Comparison of ENCODE assay signal across 1 cellular context in genomic region chr13:48303331-48304131, GRCh38.
TF ChIP-seq lines count a peak whose summit lies in the region.

Gene RB1 (plus strand): TSS chr13:48303751. CDS start chr13:48303913, 162 bp downstream.

TF ChIP-seq in HepG2, 621 proteins besides CTCF, POLR2A, EP300 and RAD21 (continued from another document and continues in another):
- TF ChIP-seq, protein P1, sequence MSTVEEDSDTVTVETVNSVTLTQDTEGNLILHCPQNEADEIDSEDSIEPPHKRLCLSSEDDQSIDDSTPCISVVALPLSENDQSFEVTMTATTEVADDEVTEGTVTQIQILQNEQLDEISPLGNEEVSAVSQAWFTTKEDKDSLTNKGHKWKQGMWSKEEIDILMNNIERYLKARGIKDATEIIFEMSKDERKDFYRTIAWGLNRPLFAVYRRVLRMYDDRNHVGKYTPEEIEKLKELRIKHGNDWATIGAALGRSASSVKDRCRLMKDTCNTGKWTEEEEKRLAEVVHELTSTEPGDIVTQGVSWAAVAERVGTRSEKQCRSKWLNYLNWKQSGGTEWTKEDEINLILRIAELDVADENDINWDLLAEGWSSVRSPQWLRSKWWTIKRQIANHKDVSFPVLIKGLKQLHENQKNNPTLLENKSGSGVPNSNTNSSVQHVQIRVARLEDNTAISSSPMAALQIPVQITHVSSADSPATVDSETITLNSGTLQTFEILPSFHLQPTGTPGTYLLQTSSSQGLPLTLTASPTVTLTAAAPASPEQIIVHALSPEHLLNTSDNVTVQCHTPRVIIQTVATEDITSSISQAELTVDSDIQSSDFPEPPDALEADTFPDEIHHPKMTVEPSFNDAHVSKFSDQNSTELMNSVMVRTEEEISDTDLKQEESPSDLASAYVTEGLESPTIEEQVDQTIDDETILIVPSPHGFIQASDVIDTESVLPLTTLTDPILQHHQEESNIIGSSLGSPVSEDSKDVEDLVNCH (CRISPR knock-in tag; IDR thresholded peaks at IDR 0.05), result no peak
- TF ChIP-seq NFIC (IDR thresholded peaks at IDR 0.05; ENCODE audit: low read length), result 0 out of 2 replicates have a peak, but pooled peaks have one; percentile 47
- TF ChIP-seq ZNF772 (CRISPR knock-in tag; IDR thresholded peaks at IDR 0.05), result peak; percentile 66
- TF ChIP-seq PPARG (CRISPR knock-in tag; conservative IDR thresholded peaks at IDR 0.05), result no peak
- peak; percentile 5; the same call in 1 of the 2 replicates for TF ChIP-seq STAG1 (CRISPR knock-in tag; IDR thresholded peaks at IDR 0.05)
- TF ChIP-seq NR1H2 (CRISPR knock-in tag; IDR thresholded peaks at IDR 0.05; ENCODE audit: borderline replicate concordance, low read depth), result peak; percentile 54; the same call in 1 of the 2 replicates
- TF ChIP-seq ZNF180 (CRISPR knock-in tag; IDR thresholded peaks at IDR 0.05; ENCODE audit: borderline replicate concordance, low read depth), result no peak
- peak; percentile 50; the same call in 1 of the 2 replicates for TF ChIP-seq TSC22D2 (CRISPR knock-in tag; IDR thresholded peaks at IDR 0.05; ENCODE audit: borderline replicate concordance)
- TF ChIP-seq, protein P2, sequence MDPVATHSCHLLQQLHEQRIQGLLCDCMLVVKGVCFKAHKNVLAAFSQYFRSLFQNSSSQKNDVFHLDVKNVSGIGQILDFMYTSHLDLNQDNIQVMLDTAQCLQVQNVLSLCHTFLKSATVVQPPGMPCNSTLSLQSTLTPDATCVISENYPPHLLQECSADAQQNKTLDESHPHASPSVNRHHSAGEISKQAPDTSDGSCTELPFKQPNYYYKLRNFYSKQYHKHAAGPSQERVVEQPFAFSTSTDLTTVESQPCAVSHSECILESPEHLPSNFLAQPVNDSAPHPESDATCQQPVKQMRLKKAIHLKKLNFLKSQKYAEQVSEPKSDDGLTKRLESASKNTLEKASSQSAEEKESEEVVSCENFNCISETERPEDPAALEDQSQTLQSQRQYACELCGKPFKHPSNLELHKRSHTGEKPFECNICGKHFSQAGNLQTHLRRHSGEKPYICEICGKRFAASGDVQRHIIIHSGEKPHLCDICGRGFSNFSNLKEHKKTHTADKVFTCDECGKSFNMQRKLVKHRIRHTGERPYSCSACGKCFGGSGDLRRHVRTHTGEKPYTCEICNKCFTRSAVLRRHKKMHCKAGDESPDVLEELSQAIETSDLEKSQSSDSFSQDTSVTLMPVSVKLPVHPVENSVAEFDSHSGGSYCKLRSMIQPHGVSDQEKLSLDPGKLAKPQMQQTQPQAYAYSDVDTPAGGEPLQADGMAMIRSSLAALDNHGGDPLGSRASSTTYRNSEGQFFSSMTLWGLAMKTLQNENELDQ (CRISPR knock-in tag; IDR thresholded peaks at IDR 0.05; ENCODE audit: borderline replicate concordance), result no peak
- TF ChIP-seq GTF3A (CRISPR knock-in tag; conservative IDR thresholded peaks at IDR 0.05), result no peak
- TF ChIP-seq MLLT10 (CRISPR knock-in tag; IDR thresholded peaks at IDR 0.05), result no peak
- no peak for TF ChIP-seq ZNF746 (CRISPR knock-in tag; IDR thresholded peaks at IDR 0.05)
- peak; percentile 83 for TF ChIP-seq GABPA (IDR thresholded peaks at IDR 0.05; ENCODE audit: low read depth, low read length)
- TF ChIP-seq GABPA (CRISPR knock-in tag; IDR thresholded peaks at IDR 0.05; ENCODE audit: low read depth), result peak; percentile 90
- no peak for TF ChIP-seq MAFG (CRISPR knock-in tag; IDR thresholded peaks at IDR 0.05)
- TF ChIP-seq MIXL1 (CRISPR knock-in tag; IDR thresholded peaks at IDR 0.05), result no peak
- TF ChIP-seq BRD4 (CRISPR knock-in tag; IDR thresholded peaks at IDR 0.05), result no peak; the same call in 1 of the 2 replicates
- no peak for TF ChIP-seq RXRA (CRISPR knock-in tag; IDR thresholded peaks at IDR 0.05)
- TF ChIP-seq NFKB2 (CRISPR knock-in tag; IDR thresholded peaks at IDR 0.05; ENCODE audit: borderline replicate concordance), result peak; percentile 19; the same call in 1 of the 2 replicates
- TF ChIP-seq ZBTB44 (CRISPR knock-in tag; IDR thresholded peaks at IDR 0.05), result no peak
- TF ChIP-seq ZNF431 (CRISPR knock-in tag; IDR thresholded peaks at IDR 0.05; ENCODE audit: borderline replicate concordance, low read depth), result no peak
- TF ChIP-seq ZNF547 (CRISPR knock-in tag; IDR thresholded peaks at IDR 0.05), result 0 out of 2 replicates have a peak, but pooled peaks have one; percentile 46
- no peak for TF ChIP-seq NBN (conservative IDR thresholded peaks at IDR 0.05)
- 0 out of 2 replicates have a peak, but pooled peaks have one; percentile 24 for TF ChIP-seq ZNF713 (CRISPR knock-in tag; IDR thresholded peaks at IDR 0.05)
- TF ChIP-seq ZNF432 (CRISPR knock-in tag; IDR thresholded peaks at IDR 0.05; ENCODE audit: borderline replicate concordance), result no peak
- TF ChIP-seq CSRNP2 (CRISPR knock-in tag; conservative IDR thresholded peaks at IDR 0.05; ENCODE audit: low read depth), result 0 out of 2 replicates have a peak, but pooled peaks have one; percentile 37
- TF ChIP-seq SP4 (CRISPR knock-in tag; IDR thresholded peaks at IDR 0.05), result peak; percentile 51; the same call in 1 of the 2 replicates
- TF ChIP-seq, protein P3, sequence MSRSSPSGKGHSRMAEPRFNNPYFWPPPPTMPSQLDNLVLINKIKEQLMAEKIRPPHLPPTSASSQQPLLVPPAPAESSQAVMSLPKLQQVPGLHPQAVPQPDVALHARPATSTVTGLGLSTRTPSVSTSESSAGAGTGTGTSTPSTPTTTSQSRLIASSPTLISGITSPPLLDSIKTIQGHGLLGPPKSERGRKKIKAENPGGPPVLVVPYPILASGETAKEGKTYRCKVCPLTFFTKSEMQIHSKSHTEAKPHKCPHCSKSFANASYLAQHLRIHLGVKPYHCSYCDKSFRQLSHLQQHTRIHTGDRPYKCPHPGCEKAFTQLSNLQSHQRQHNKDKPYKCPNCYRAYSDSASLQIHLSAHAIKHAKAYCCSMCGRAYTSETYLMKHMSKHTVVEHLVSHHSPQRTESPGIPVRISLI (CRISPR knock-in tag; IDR thresholded peaks at IDR 0.05; ENCODE audit: borderline replicate concordance), result peak; percentile 16; the same call in 1 of the 2 replicates
- peak; percentile 71 for TF ChIP-seq POGZ (CRISPR knock-in tag; IDR thresholded peaks at IDR 0.05)
- peak; percentile 52; the same call in 1 of the 2 replicates for TF ChIP-seq ZNF776 (CRISPR knock-in tag; IDR thresholded peaks at IDR 0.05)
- TF ChIP-seq, protein P4, sequence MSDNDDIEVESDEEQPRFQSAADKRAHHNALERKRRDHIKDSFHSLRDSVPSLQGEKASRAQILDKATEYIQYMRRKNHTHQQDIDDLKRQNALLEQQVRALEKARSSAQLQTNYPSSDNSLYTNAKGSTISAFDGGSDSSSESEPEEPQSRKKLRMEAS (IDR thresholded peaks at IDR 0.05), result peak; percentile 46
- TF ChIP-seq ZNF570 (CRISPR knock-in tag; IDR thresholded peaks at IDR 0.05; ENCODE audit: borderline replicate concordance), result no peak
- no peak for TF ChIP-seq HOMEZ (CRISPR knock-in tag; IDR thresholded peaks at IDR 0.05; ENCODE audit: low read depth)
- TF ChIP-seq, protein P5, sequence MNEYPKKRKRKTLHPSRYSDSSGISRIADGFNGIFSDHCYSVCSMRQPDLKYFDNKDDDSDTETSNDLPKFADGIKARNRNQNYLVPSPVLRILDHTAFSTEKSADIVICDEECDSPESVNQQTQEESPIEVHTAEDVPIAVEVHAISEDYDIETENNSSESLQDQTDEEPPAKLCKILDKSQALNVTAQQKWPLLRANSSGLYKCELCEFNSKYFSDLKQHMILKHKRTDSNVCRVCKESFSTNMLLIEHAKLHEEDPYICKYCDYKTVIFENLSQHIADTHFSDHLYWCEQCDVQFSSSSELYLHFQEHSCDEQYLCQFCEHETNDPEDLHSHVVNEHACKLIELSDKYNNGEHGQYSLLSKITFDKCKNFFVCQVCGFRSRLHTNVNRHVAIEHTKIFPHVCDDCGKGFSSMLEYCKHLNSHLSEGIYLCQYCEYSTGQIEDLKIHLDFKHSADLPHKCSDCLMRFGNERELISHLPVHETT (CRISPR knock-in tag; conservative IDR thresholded peaks at IDR 0.05), result peak; percentile 85
- no peak for TF ChIP-seq SUZ12 (IDR thresholded peaks at IDR 0.05; ENCODE audit: low read depth, low read length)
- no peak for TF ChIP-seq MLX (CRISPR knock-in tag; IDR thresholded peaks at IDR 0.05)
- TF ChIP-seq NONO (IDR thresholded peaks at IDR 0.05), result no peak
- TF ChIP-seq NONO (CRISPR knock-in tag; conservative IDR thresholded peaks at IDR 0.05), result peak; percentile 78
- peak; percentile 65 for TF ChIP-seq ZBTB7B (CRISPR knock-in tag; IDR thresholded peaks at IDR 0.05)
- TF ChIP-seq, protein P6, sequence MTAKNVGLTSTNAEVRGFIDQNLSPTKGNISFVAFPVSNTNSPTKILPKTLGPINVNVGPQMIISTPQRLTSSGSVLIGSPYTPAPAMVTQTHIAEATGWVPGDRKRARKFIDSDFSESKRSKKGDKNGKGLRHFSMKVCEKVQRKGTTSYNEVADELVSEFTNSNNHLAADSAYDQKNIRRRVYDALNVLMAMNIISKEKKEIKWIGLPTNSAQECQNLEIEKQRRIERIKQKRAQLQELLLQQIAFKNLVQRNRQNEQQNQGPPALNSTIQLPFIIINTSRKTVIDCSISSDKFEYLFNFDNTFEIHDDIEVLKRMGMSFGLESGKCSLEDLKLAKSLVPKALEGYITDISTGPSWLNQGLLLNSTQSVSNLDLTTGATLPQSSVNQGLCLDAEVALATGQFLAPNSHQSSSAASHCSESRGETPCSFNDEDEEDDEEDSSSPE (CRISPR knock-in tag; IDR thresholded peaks at IDR 0.05), result peak; percentile 96
- peak; percentile 23; the same call in 1 of the 2 replicates for TF ChIP-seq BCL6 (CRISPR knock-in tag; IDR thresholded peaks at IDR 0.05)
- TF ChIP-seq ZNF615 (CRISPR knock-in tag; IDR thresholded peaks at IDR 0.05; ENCODE audit: borderline replicate concordance), result no peak
- 0 out of 2 replicates have a peak, but pooled peaks have one; percentile 58 for TF ChIP-seq ZNF274 (CRISPR knock-in tag; IDR thresholded peaks at IDR 0.05)
- TF ChIP-seq GLI4 (CRISPR knock-in tag; IDR thresholded peaks at IDR 0.05; ENCODE audit: borderline replicate concordance), result 0 out of 2 replicates have a peak, but pooled peaks have one; percentile 3
- no peak for TF ChIP-seq ZSCAN22 (CRISPR knock-in tag; IDR thresholded peaks at IDR 0.05)
- peak; percentile 71; the same call in 1 of the 2 replicates for TF ChIP-seq KMT2A (CRISPR knock-in tag; IDR thresholded peaks at IDR 0.05)
- TF ChIP-seq SCMH1 (CRISPR knock-in tag; IDR thresholded peaks at IDR 0.05; ENCODE audit: borderline replicate concordance), result no peak
- 0 out of 2 replicates have a peak, but pooled peaks have one; percentile 16 for TF ChIP-seq E2F2 (CRISPR knock-in tag; IDR thresholded peaks at IDR 0.05; ENCODE audit: borderline replicate concordance)
- TF ChIP-seq DPF2 (CRISPR knock-in tag; IDR thresholded peaks at IDR 0.05; ENCODE audit: borderline replicate concordance, low read depth), result no peak
